In the genomic region with DNA sequence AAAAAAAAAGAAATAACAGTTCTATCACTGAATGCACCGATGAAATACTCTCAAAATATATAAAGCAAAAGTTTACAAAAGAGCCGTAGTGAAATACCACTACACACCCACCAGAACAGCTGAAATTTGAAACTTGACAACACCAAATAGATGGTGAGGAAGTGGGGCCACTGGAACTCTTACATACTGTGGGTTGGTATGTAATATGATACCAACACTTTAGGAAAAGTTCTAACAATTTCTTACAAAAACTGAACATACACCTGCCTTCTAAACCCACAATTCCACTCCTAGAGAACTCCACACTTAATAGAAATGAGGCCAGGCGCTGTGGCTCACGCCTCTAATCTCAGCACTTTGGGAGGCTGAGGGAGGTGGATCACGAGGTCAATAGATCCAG, we compare ENCODE assay signal across 30 cellular contexts.
"Had no signal": no experiment of that assay in that cellular context is flagged by ENCODE, and none has a peak within 500 bp of the region (broad histone marks: within the 10 kb centered on the region; RNA-seq: fewer than 3 reads in every experiment).

No MANE protein-coding gene starts in this region.

- H3K4me1 ChIP-seq: gastrocnemius medialis, psoas muscle, right atrium auricular region, stomach, suprapubic skin, transverse colon, vagina had no signal

- H3K36me3 ChIP-seq: ovary had no signal

- H3K9me3 ChIP-seq: body of pancreas, gastrocnemius medialis, ovary, psoas muscle, right atrium auricular region, stomach, suprapubic skin, transverse colon, vagina had no signal

- H3K4me1 Mint-ChIP-seq: activated B cell treated with CpG ODN at 0.5 μM for 24 hours; activated CD4-positive, alpha-beta T cell treated with anti-CD3 and anti-CD28 coated beads for 36 hours; stimulated activated effector memory CD8-positive, alpha-beta T cell treated with anti-CD3 and anti-CD28 coated beads, Interleukin-12 subunit alpha, Interleukin-12 subunit beta, amount 100 ng/mL, for 72 hours had no signal

- H3K4me3 Mint-ChIP-seq: activated B cell treated with CpG ODN at 0.5 μM for 24 hours; activated CD4-positive, alpha-beta T cell treated with anti-CD3 and anti-CD28 coated beads for 36 hours; activated naive CD4-positive, alpha-beta T cell treated with anti-CD3 and anti-CD28 coated beads for 36 hours; activated naive CD8-positive, alpha-beta T cell treated with anti-CD3 and anti-CD28 coated beads, Interleukin-2, amount 10 ng/mL, durations not matched to agents 7 days and 5 days; activated T-cell treated with anti-CD3 and anti-CD28 coated beads, Interleukin-2, amount 50 U/mL, for 4 hours; dendritic cell treated with granulocyte-macrophage colony-stimulating factor and Interleukin-4, amounts not matched to agents 40 ng/mL and 50 ng/mL, for 4 days; natural killer cell treated with Interleukin-12 subunit alpha and Interleukin-12 subunit beta and Interleukin-15 and Interleukin-18, amount 100 ng/mL, for 72 hours; stimulated activated effector memory CD8-positive, alpha-beta T cell treated with anti-CD3 and anti-CD28 coated beads, Interleukin-12 subunit alpha, Interleukin-12 subunit beta, amount 100 ng/mL, for 72 hours; T-helper 1 cell treated with Interleukin-12 subunit alpha and Interleukin-12 subunit beta and Interleukin-4 antibody, amounts not matched to agents 30 μg/mL and 1 μg/mL, for 36 hours had no signal

- H3K27ac ChIP-seq: cardiac muscle cell, gastrocnemius medialis, psoas muscle, right atrium auricular region, skin epidermis, stomach, suprapubic skin, transverse colon, vagina had no signal

- ATAC-seq: activated CD4-positive, alpha-beta T cell treated with anti-CD3 and anti-CD28 coated beads for 36 hours; activated T-cell treated with anti-CD3 and anti-CD28 coated beads, Interleukin-2, amount 50 U/mL, for 4 hours; gastrocnemius medialis; left ventricle myocardium superior; natural killer cell treated with Interleukin-12 subunit alpha and Interleukin-12 subunit beta and Interleukin-15 and Interleukin-18, amount 100 ng/mL, for 72 hours; stimulated activated effector memory CD8-positive, alpha-beta T cell treated with anti-CD3 and anti-CD28 coated beads, Interleukin-12 subunit alpha, Interleukin-12 subunit beta, amount 100 ng/mL, for 72 hours had no signal

- H3K9me3 Mint-ChIP-seq: activated B cell treated with CpG ODN at 0.5 μM for 24 hours; activated naive CD4-positive, alpha-beta T cell treated with anti-CD3 and anti-CD28 coated beads for 36 hours; activated T-cell treated with anti-CD3 and anti-CD28 coated beads, Interleukin-2, amount 50 U/mL, for 4 hours; dendritic cell treated with granulocyte-macrophage colony-stimulating factor and Interleukin-4, amounts not matched to agents 40 ng/mL and 50 ng/mL, for 4 days; natural killer cell treated with Interleukin-12 subunit alpha and Interleukin-12 subunit beta and Interleukin-15 and Interleukin-18, amount 100 ng/mL, for 72 hours; stimulated activated effector memory CD8-positive, alpha-beta T cell treated with anti-CD3 and anti-CD28 coated beads, Interleukin-12 subunit alpha, Interleukin-12 subunit beta, amount 100 ng/mL, for 72 hours; T-helper 1 cell treated with Interleukin-12 subunit alpha and Interleukin-12 subunit beta and Interleukin-4 antibody, amounts not matched to agents 30 μg/mL and 1 μg/mL, for 36 hours had no signal

- H3K27me3 ChIP-seq: body of pancreas, cardiac muscle cell, gastrocnemius medialis, ovary, right atrium auricular region, stomach, transverse colon, vagina had no signal

- H3K27me3 Mint-ChIP-seq: activated B cell treated with CpG ODN at 0.5 μM for 24 hours; activated CD4-positive, alpha-beta T cell treated with anti-CD3 and anti-CD28 coated beads for 36 hours had no signal

- H3K27ac Mint-ChIP-seq: activated B cell treated with CpG ODN at 0.5 μM for 24 hours; activated CD4-positive, alpha-beta T cell treated with anti-CD3 and anti-CD28 coated beads for 36 hours; activated naive CD4-positive, alpha-beta T cell treated with anti-CD3 and anti-CD28 coated beads for 36 hours; activated naive CD8-positive, alpha-beta T cell treated with anti-CD3 and anti-CD28 coated beads, Interleukin-2, amount 10 ng/mL, durations not matched to agents 7 days and 5 days; dendritic cell treated with granulocyte-macrophage colony-stimulating factor and Interleukin-4, amounts not matched to agents 40 ng/mL and 50 ng/mL, for 4 days; natural killer cell treated with Interleukin-12 subunit alpha and Interleukin-12 subunit beta and Interleukin-15 and Interleukin-18, amount 100 ng/mL, for 72 hours; stimulated activated effector memory CD8-positive, alpha-beta T cell treated with anti-CD3 and anti-CD28 coated beads, Interleukin-12 subunit alpha, Interleukin-12 subunit beta, amount 100 ng/mL, for 72 hours; T-helper 1 cell treated with Interleukin-12 subunit alpha and Interleukin-12 subunit beta and Interleukin-4 antibody, amounts not matched to agents 30 μg/mL and 1 μg/mL, for 36 hours had no signal

- H3K4me3 ChIP-seq: body of pancreas, cardiac muscle cell, gastrocnemius medialis, ovary, psoas muscle, right atrium auricular region, skin epidermis, stomach, suprapubic skin, transverse colon, vagina had no signal

- DNase-seq: activated B cell treated with CpG ODN at 0.5 μM for 24 hours; activated CD4-positive, alpha-beta T cell treated with anti-CD3 and anti-CD28 coated beads for 36 hours; activated CD4-positive, alpha-beta T cell treated with anti-CD3 and anti-CD28 coated beads, Interleukin-2, amount 50 U/mL, for 48 hours; activated CD8-positive, alpha-beta memory T cell treated with anti-CD3 and anti-CD28 coated beads, Interleukin-2, amount 50 U/mL, for 48 hours; activated effector memory CD4-positive, alpha-beta T cell treated with Interleukin-2 at 50 U/mL for 16 hours; activated naive CD4-positive, alpha-beta T cell treated with anti-CD3 and anti-CD28 coated beads for 36 hours; activated naive CD8-positive, alpha-beta T cell treated with anti-CD3 and anti-CD28 coated beads, Interleukin-2, amount 10 ng/mL, durations not matched to agents 7 days and 5 days; activated T-cell treated with anti-CD3 and anti-CD28 coated beads, Interleukin-2, amount 50 U/mL, for 4 hours; amygdala; effector CD4-positive, alpha-beta T cell; gastrocnemius medialis; hippocampal formation; left ventricle myocardium superior; mammary epithelial cell; midbrain; ovary; psoas muscle; stimulated activated CD4-positive, alpha-beta T cell treated with anti-CD3 and anti-CD28 coated beads, Interleukin-2, amount 100 ng/mL, for 24 hours; stomach; transverse colon had no signal
